2 cellular contexts compared by ENCODE assay signal in genomic region chr4:156945532-156945931, GRCh38.
TF ChIP-seq lines count a peak whose summit lies in the region.

No MANE protein-coding gene starts in this region.

TF ChIP-seq in A549, 52 proteins besides CTCF, POLR2A, EP300 and RAD21:
- TF ChIP-seq BCL3 (IDR thresholded peaks at IDR 0.05) (no peak), EHMT2 (IDR thresholded peaks at IDR 0.05; ENCODE audit: low read depth) (no peak), MYC (IDR thresholded peaks at IDR 0.05; ENCODE audit: borderline replicate concordance, low read length) (no peak), PHF8 (IDR thresholded peaks at IDR 0.05; ENCODE audit: borderline replicate concordance, low read depth) (no peak), RFX5 (IDR thresholded peaks at IDR 0.05) (no peak), ELK1 (IDR thresholded peaks at IDR 0.05; ENCODE audit: low read depth, low read length) (no peak), RCOR1 (IDR thresholded peaks at IDR 0.05; ENCODE audit: low read depth, low read length) (no peak)

TF ChIP-seq in endothelial cell of umbilical vein, 7 proteins besides CTCF, POLR2A, EP300 and RAD21:
- TF ChIP-seq EZH2 (IDR thresholded peaks at IDR 0.05; ENCODE audit: borderline replicate concordance, low read depth, low read length, severe bottlenecking), result no peak
- TF ChIP-seq GATA2 (IDR thresholded peaks at IDR 0.05; ENCODE audit: insufficient read depth, insufficient read length, low read depth, low read length), result peak; percentile 27
- TF ChIP-seq FOS (IDR thresholded peaks at IDR 0.05; ENCODE audit: borderline replicate concordance, insufficient read depth, low read length), result peak; percentile 74
